In the genomic region with DNA sequence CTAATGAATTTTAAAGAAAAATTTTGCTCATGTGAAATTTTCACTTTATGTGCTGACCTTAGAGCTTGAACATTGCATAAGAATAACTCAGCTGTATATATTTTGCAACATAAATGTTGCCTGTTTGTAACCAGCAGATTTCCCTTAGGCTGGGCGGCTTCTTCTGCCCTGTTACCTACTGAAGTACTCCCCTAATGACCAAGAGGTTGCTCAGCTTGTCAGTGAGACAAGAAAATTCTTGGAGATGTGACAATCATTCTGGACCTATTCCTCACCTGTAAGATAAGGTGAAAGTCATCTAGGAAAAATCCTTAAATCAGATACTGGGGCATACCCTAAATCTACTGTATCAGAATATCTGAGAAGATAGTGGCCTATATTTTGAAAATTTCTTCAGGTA, we compare ENCODE assay signal across 24 cellular contexts.
"Had no signal": no experiment of that assay in that cellular context is flagged by ENCODE, and none has a peak within 500 bp of the region (broad histone marks: within the 10 kb centered on the region; RNA-seq: fewer than 3 reads in every experiment).

No MANE protein-coding gene starts in this region.

- DNase-seq: dermis blood vessel endothelial cell; dorsolateral prefrontal cortex; effector CD4-positive, alpha-beta T cell; effector memory CD4-positive, alpha-beta T cell; foreskin fibroblast; foreskin melanocyte; gastrocnemius medialis; glutamatergic neuron; head of caudate nucleus; heart right ventricle; hippocampal formation; left cardiac atrium; left lung; left ventricle myocardium superior; lower lobe of right lung; mesenchymal stem cell; mucosa of descending colon; naive B cell had no signal

- H3K4me3 ChIP-seq: coronary artery, dorsolateral prefrontal cortex, esophagus muscularis mucosa, gastrocnemius medialis, heart right ventricle, left lung, lower lobe of right lung, mucosa of descending colon had no signal

- ATAC-seq: gastrocnemius medialis, heart right ventricle, left cardiac atrium, left lung, left ventricle myocardium superior, lower lobe of right lung, mucosa of descending colon had no signal

- H3K36me3 ChIP-seq: esophagus muscularis mucosa, gastrocnemius medialis, heart right ventricle, left lung, lower lobe of right lung had no signal

- H3K4me1 ChIP-seq: esophagus muscularis mucosa, gastrocnemius medialis, heart right ventricle, left lung, lower lobe of right lung had no signal

- H3K27ac ChIP-seq: coronary artery, dorsolateral prefrontal cortex, esophagus muscularis mucosa, gastrocnemius medialis, heart right ventricle, left lung, lower lobe of right lung had no signal

- FAIRE-seq: colon, endothelial cell of umbilical vein, islet of Langerhans, keratinocyte had no signal

- H3K9me3 ChIP-seq: esophagus muscularis mucosa, gastrocnemius medialis, left lung, lower lobe of right lung, mucosa of descending colon had no signal

- H3K27me3 ChIP-seq: dorsolateral prefrontal cortex, esophagus muscularis mucosa, gastrocnemius medialis, heart right ventricle, left lung had no signal
